ENCODE assay signal across 30 cellular contexts in genomic region chr17:78615631-78616030, GRCh38. TPM values are rescaled to one million over a fixed set of nuclear protein-coding genes. Genes with fewer than 3 reads are reported as not detected.
"Had no signal": no experiment of that assay in that cellular context is flagged by ENCODE, and none has a peak within 500 bp of the region (broad histone marks: within the 10 kb centered on the region; RNA-seq: fewer than 3 reads in every experiment).

No MANE protein-coding gene starts in this region.

- H3K9ac ChIP-seq: parathyroid adenoma had no signal

- H3K36me3 ChIP-seq: heart right ventricle, left lung, lower lobe of right lung, neutrophil, right atrium auricular region, stomach, thyroid gland, transverse colon, upper lobe of right lung, uterus had no signal

- DNase-seq: heart right ventricle; left colon; lower lobe of right lung; mammary epithelial cell; mesendoderm; naive thymus-derived CD4-positive, alpha-beta T cell; occipital lobe; small intestine; stimulated activated CD4-positive, alpha-beta T cell treated with anti-CD3 and anti-CD28 coated beads, Interleukin-2, amount 100 ng/mL, for 24 hours; stimulated activated CD4-positive, alpha-beta T cell treated with anti-CD3 and anti-CD28 coated beads, Interleukin-4, amount 100 ng/mL, for 1 hour; stimulated activated naive B cell treated with anti-CD40 and anti-IgM and Interleukin-4, amounts not matched to agents 10 μg/mL and 1 μg/mL and 100 μg/mL, for 72 hours; stimulated activated naive CD8-positive, alpha-beta T cell treated with anti-CD3 and anti-CD28 coated beads, Interleukin-15, Interleukin-2, amounts not matched to agents 100 U/mL and 50 U/mL, for 24 hours; stomach; testis; thyroid gland; transverse colon; upper lobe of right lung; uterus had no signal

- H2AFZ ChIP-seq: hepatocyte, parathyroid adenoma had no signal

- H3K27ac ChIP-seq: heart right ventricle, hepatocyte, left lung, lower lobe of right lung, neutrophil, parathyroid adenoma, right atrium auricular region, stomach, testis, thyroid gland, transverse colon, upper lobe of right lung, uterus had no signal

- H3K27me3 ChIP-seq: heart right ventricle, hepatocyte, left lung, neutrophil, right atrium auricular region, stomach, testis, thyroid gland, transverse colon, upper lobe of right lung, uterus had no signal

- H3K4me2 ChIP-seq: hepatocyte had no signal

- H3K9me3 ChIP-seq: left lung, lower lobe of right lung, neutrophil, right atrium auricular region, stomach, testis, thyroid gland, transverse colon, upper lobe of right lung, uterus had no signal

- H3K9me3 Mint-ChIP-seq: natural killer cell treated with Interleukin-12 subunit alpha and Interleukin-12 subunit beta and Interleukin-15 and Interleukin-18, amount 100 ng/mL, for 72 hours had no signal

- H3K4me3 Mint-ChIP-seq: mesothelial cell of epicardium; naive thymus-derived CD4-positive, alpha-beta T cell; natural killer cell treated with Interleukin-12 subunit alpha and Interleukin-12 subunit beta and Interleukin-15 and Interleukin-18, amount 100 ng/mL, for 72 hours; stimulated activated naive B cell treated with anti-CD40 and anti-IgM and Interleukin-4, amounts not matched to agents 10 μg/mL and 1 μg/mL and 100 μg/mL, for 72 hours had no signal

- H3K4me3 ChIP-seq: heart right ventricle, hepatocyte, left lung, lower lobe of right lung, right atrium auricular region, stomach, testis, thyroid gland, transverse colon, upper lobe of right lung, uterus had no signal

- H3K4me1 ChIP-seq: left lung, lower lobe of right lung, parathyroid adenoma, thyroid gland, upper lobe of right lung had no signal

- H3K4me1 Mint-ChIP-seq: naive thymus-derived CD4-positive, alpha-beta T cell; stimulated activated naive B cell treated with anti-CD40 and anti-IgM and Interleukin-4, amounts not matched to agents 10 μg/mL and 1 μg/mL and 100 μg/mL, for 72 hours had no signal

- FAIRE-seq: keratinocyte, small intestine had no signal

- H3K36me3 Mint-ChIP-seq: natural killer cell treated with Interleukin-12 subunit alpha and Interleukin-12 subunit beta and Interleukin-15 and Interleukin-18, amount 100 ng/mL, for 72 hours had no signal

- H3K27ac Mint-ChIP-seq: mesothelial cell of epicardium; naive thymus-derived CD4-positive, alpha-beta T cell; natural killer cell treated with Interleukin-12 subunit alpha and Interleukin-12 subunit beta and Interleukin-15 and Interleukin-18, amount 100 ng/mL, for 72 hours; stimulated activated naive B cell treated with anti-CD40 and anti-IgM and Interleukin-4, amounts not matched to agents 10 μg/mL and 1 μg/mL and 100 μg/mL, for 72 hours had no signal

- H3K79me2 ChIP-seq: hepatocyte, parathyroid adenoma had no signal

- ATAC-seq: heart right ventricle; left colon; left lung; lower lobe of right lung; naive thymus-derived CD4-positive, alpha-beta T cell; sciatic nerve; stimulated activated naive B cell treated with anti-CD40 and anti-IgM and Interleukin-4, amounts not matched to agents 10 μg/mL and 1 μg/mL and 100 μg/mL, for 72 hours; stimulated activated naive CD8-positive, alpha-beta T cell treated with anti-CD3 and anti-CD28 coated beads, Interleukin-15, Interleukin-2, amounts not matched to agents 100 U/mL and 50 U/mL, for 24 hours; upper lobe of right lung had no signal

- H3K27me3 Mint-ChIP-seq: naive thymus-derived CD4-positive, alpha-beta T cell; natural killer cell treated with Interleukin-12 subunit alpha and Interleukin-12 subunit beta and Interleukin-15 and Interleukin-18, amount 100 ng/mL, for 72 hours had no signal

RNA-seq across cellular contexts. Expression of gene DNAH17, which starts 38.4 kb away (rescaled TPM):
- total RNA-seq: glomerular endothelial cell, left colon, myocyte had no signal
- polyA plus RNA-seq: neural cell had no signal
